8 cellular contexts compared by ENCODE assay signal in the genomic region with DNA sequence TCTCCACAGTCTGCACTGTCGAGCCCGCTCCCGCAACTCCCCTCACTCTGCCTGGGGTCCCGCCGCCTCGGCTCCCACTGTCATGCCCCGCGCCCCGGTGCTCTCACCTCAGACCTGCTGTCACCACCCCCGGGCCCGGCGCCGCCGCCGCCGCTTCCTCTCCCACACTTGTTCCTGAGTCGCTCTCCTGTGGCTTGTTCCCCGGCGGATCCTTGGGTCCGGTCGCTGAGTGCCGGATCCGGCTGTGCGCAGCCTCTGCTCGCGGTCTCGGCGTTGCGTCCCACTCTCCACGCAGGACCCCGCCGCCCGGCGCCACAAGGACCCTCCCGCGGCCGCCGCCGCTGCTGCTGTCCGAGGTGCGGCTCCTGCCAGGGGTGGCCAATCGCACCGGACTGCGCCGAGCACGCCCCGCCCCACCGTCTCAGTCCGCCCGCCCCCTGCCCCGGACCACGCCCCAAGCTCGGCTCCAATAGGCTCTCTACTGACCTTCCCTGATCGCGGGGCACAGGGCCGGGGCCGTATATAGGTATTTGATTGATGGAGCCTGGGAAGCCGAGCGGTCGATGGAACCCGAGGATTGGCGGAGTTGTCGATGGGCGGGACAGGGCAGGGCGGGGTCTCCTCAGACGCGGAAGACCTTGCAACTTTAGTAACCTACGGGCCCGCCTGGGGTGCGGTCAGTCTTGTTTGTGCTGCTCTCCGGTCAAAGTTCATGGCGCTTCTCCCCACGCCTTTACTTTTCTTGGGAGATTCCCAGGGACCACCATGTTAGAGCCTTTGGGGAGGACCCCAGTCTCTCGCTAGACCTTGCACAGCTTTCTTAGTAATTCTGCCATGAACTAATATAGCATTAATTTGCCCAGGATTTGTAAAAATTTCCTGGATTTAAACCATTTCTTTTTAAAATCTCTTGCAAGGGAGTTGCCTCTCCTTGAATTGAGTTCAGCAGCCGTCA. TPM values are rescaled to one million over a fixed set of nuclear protein-coding genes. Genes with fewer than 3 reads are reported as not detected.
A peak's percentile ranks its signal among the peaks of the same experiment; 100 is the strongest.
DNase-seq lines count a peak whose midpoint lies in the region; ATAC-seq and TF ChIP-seq lines count a peak whose summit lies in the region.

A gene (minus strand): TSS at position 367 of the 955 bp plus-strand sequence. CDS start 117,340 bp downstream, outside the sequence.

- peak within 1 kb of the TSS; percentile 83 to 87 for H3K27ac ChIP-seq in right atrium auricular region
- H3K27ac ChIP-seq in uterus: peak within 1 kb of the TSS; percentile 94 to 97

- TF ChIP-seq POLR2A in uterus (IDR thresholded peaks at IDR 0.05): peak; percentile 80 to 93

- H3K36me3 ChIP-seq in right atrium auricular region (no peaks in the 10 kb centered on the region), uterus (no peaks in the 10 kb centered on the region)

- ATAC-seq in GM18499 (IDR thresholded peaks at IDR 0.05; ENCODE audit: insufficient read depth, unreplicated experiment): peak; percentile 51
- peak; percentile 77 for ATAC-seq in HG02943 (IDR thresholded peaks at IDR 0.05; ENCODE audit: low read depth, unreplicated experiment)

- intact Hi-C loops in T-helper 2 cell treated with Interferon-gamma antibody and Interleukin-4, amounts not matched to agents 100 ng/mL and 5 ng/mL, for 36 hours (cut with micrococcal nuclease): loop anchor here (1.0 to 10.0 kb wide), 7 partner anchors 14 to 1292 kb away; a partner anchor contains a TSS
- intact Hi-C loops in uterus (cut with DNase I; ENCODE audit: low total_unique reads): loop anchor here (10.0 kb wide), 1 partner anchor 248 kb away; no protein-coding TSS in a partner anchor

- H3K27me3 ChIP-seq in right atrium auricular region: no peaks in the 10 kb centered on the region
- no peaks in the 10 kb centered on the region for H3K27me3 ChIP-seq in uterus

- no peaks in the 10 kb centered on the region for H3K9me3 ChIP-seq in right atrium auricular region
- no peaks in the 10 kb centered on the region for H3K9me3 ChIP-seq in uterus

- peak within 1 kb of the TSS; percentile 86 to 87 for H3K4me3 ChIP-seq in right atrium auricular region
- peak within 1 kb of the TSS; percentile 78 to 89 for H3K4me3 ChIP-seq in uterus

- DNase-seq in NCI-H187 treated with DMSO at 0.1 percent for 48 hours (lab: John Stamatoyannopoulos, UW): peak; percentile 99
- peak; percentile 71 to 99 (median 98) for DNase-seq in anterior cingulate cortex (lab: John Stamatoyannopoulos, UW)
- DNase-seq in right atrium auricular region (ENCODE audit: low spot score): peak; percentile 99
- DNase-seq in pulmonary artery endothelial cell (ENCODE audit: low read depth, low spot score): peak; percentile 94
- peak; percentile 98 to 99 for DNase-seq in uterus

- H3K4me1 ChIP-seq in right atrium auricular region (peaks cover 0 to 61% of the 10 kb centered on the region in 2 donors), uterus (peaks cover 0 to 7% of the 10 kb centered on the region in 2 donors)

- TF ChIP-seq CTCF in right atrium auricular region (IDR thresholded peaks at IDR 0.05): no peak
- TF ChIP-seq CTCF in uterus (IDR thresholded peaks at IDR 0.05): peak in 2 of 4 experiments; percentile 7 to 8

RNA-seq across cellular contexts. Expression of the gene that starts here (rescaled TPM):
- 61.6 and 65.9 TPM in 2 replicates for total RNA-seq in T-helper 2 cell treated with Interferon-gamma antibody and Interleukin-4, amounts not matched to agents 100 ng/mL and 5 ng/mL, for 36 hours
- total RNA-seq in right atrium auricular region: 10 to 100 TPM; 18.1 to 21.1 TPM
- total RNA-seq in pulmonary artery endothelial cell: 31.4 and 38.9 TPM in 2 replicates
- 10 to 100 TPM; 14.9 to 35.1 (median 24.8) TPM for total RNA-seq in uterus

Comparison
In these comparisons a context has a peak if more than half of its experiments do, and no peak if none do; other contexts are left out.
1. Peak in every context shown above with its lines: DNase-seq, ATAC-seq, H3K4me3 ChIP-seq and H3K27ac ChIP-seq.